In genomic region chr11:78147807-78148206, GRCh38 we compare ENCODE assay signal across 29 cellular contexts. TPM values are rescaled to one million over a fixed set of nuclear protein-coding genes. Genes with fewer than 3 reads are reported as not detected.
DNase-seq lines count a peak whose midpoint lies in the region; ATAC-seq and TF ChIP-seq lines count a peak whose summit lies in the region.
"Had no signal": no experiment of that assay in that cellular context is flagged by ENCODE, and none has a peak within 500 bp of the region (broad histone marks: within the 10 kb centered on the region; RNA-seq: fewer than 3 reads in every experiment).

No MANE protein-coding gene starts in this region.

- BruUV-seq in MCF 10A (replicated peaks; lab: Mats Ljungman, UMichigan) = no TSS peak

- no peak overlapping the region for H3K4me2 ChIP-seq in GM23338
- H3K4me2 ChIP-seq: KMS-11, neural progenitor cell, PC-9 had no signal

- ATAC-seq in GM23338 (no peak), HG02623 (IDR thresholded peaks at IDR 0.05; ENCODE audit: unreplicated experiment) (no peak)
- no peak for ATAC-seq in central memory CD8-positive, alpha-beta T cell (replicated peaks; ENCODE audit: extremely low read depth, poor library complexity, severe bottlenecking)
- ATAC-seq: activated naive CD8-positive, alpha-beta T cell treated with anti-CD3 and anti-CD28 coated beads, Interleukin-2, amount 50 U/mL, for 24 hours; activated T-cell treated with anti-CD3 and anti-CD28 coated beads, Interleukin-2, amount 50 U/mL, for 4 hours; gastrocnemius medialis; right lobe of liver; upper lobe of right lung had no signal

- H3K4me3 Mint-ChIP-seq in GM23338 = no peak overlapping the region
- no peak overlapping the region for H3K4me3 Mint-ChIP-seq in central memory CD8-positive, alpha-beta T cell
- no peak overlapping the region for H3K4me3 Mint-ChIP-seq in MCF 10A (ENCODE audit: unreplicated experiment)
- H3K4me3 Mint-ChIP-seq: activated CD4-positive, alpha-beta T cell treated with anti-CD3 and anti-CD28 coated beads, Interleukin-2, amount 10 ng/mL, durations not matched to agents 24 days and 14 days; activated naive CD8-positive, alpha-beta T cell treated with anti-CD3 and anti-CD28 coated beads, Interleukin-2, amount 50 U/mL, for 24 hours; activated T-cell treated with anti-CD3 and anti-CD28 coated beads, Interleukin-2, amount 50 U/mL, for 4 hours; dendritic cell treated with granulocyte-macrophage colony-stimulating factor and Interleukin-4, amounts not matched to agents 40 ng/mL and 50 ng/mL, for 4 days; endodermal cell; memory B cell; neural progenitor cell had no signal

- H4K20me1 ChIP-seq in GM23338 (replicated peaks; ENCODE audit: insufficient read depth) = no peaks in the 10 kb centered on the region

- peaks cover 11% of the 10 kb centered on the region for H3K36me3 Mint-ChIP-seq in GM23338 (ENCODE audit: low read depth)
- H3K36me3 Mint-ChIP-seq in central memory CD8-positive, alpha-beta T cell (ENCODE audit: insufficient read depth) = no peaks in the 10 kb centered on the region
- H3K36me3 Mint-ChIP-seq in MCF 10A (ENCODE audit: insufficient read depth, unreplicated experiment) = no peaks in the 10 kb centered on the region
- H3K36me3 Mint-ChIP-seq: memory B cell had no signal

- DNase-seq in GM23338 (ENCODE audit: low spot score) = no peak
- DNase-seq in NCI-H187 (lab: John Stamatoyannopoulos, UW) = peak; percentile 28 to 45
- DNase-seq in NCI-H2196 treated with DMSO at 0.1 percent for 48 hours (lab: John Stamatoyannopoulos, UW; ENCODE audit: unreplicated experiment) = peak; percentile 58
- DNase-seq in central memory CD8-positive, alpha-beta T cell (ENCODE audit: low spot score in 2 of 2) = no peak
- DNase-seq in MCF 10A (ENCODE audit: unreplicated experiment) = no peak
- DNase-seq in HuH-7.5 (ENCODE audit: low spot score) = no peak
- DNase-seq in SHP77 (lab: John Stamatoyannopoulos, UW) = no peak
- DNase-seq: ACHN; activated CD4-positive, alpha-beta T cell treated with anti-CD3 and anti-CD28 coated beads, Interleukin-2, amount 10 ng/mL, durations not matched to agents 24 days and 14 days; activated naive CD8-positive, alpha-beta T cell treated with anti-CD3 and anti-CD28 coated beads, Interleukin-2, amount 50 U/mL, for 24 hours; activated T-cell treated with anti-CD3 and anti-CD28 coated beads, Interleukin-2, amount 50 U/mL, for 4 hours; BE2C; central memory CD4-positive, alpha-beta T cell; endodermal cell; esophagus squamous epithelium; gastrocnemius medialis; NCI-H226; PC-9; posterior cingulate gyrus; right lobe of liver; Right ventricle myocardium superior; stimulated activated CD4-positive, alpha-beta T cell treated with anti-CD3 and anti-CD28 coated beads, Interleukin-2, amount 100 ng/mL, for 48 hours; upper lobe of right lung had no signal

- no peaks in the 10 kb centered on the region for H3K79me2 ChIP-seq in GM23338 (replicated peaks; ENCODE audit: insufficient read depth)

- no peak overlapping the region for H2AFZ ChIP-seq in GM23338
- H2AFZ ChIP-seq: neural progenitor cell, PC-9 had no signal

- H3K27me3 Mint-ChIP-seq in GM23338 (ENCODE audit: insufficient read depth, low read depth, poor library complexity) (peaks cover 3% of the 10 kb centered on the region), MCF 10A (ENCODE audit: insufficient read depth, unreplicated experiment) (no peaks in the 10 kb centered on the region)
- no peaks in the 10 kb centered on the region for H3K27me3 Mint-ChIP-seq in central memory CD8-positive, alpha-beta T cell
- H3K27me3 Mint-ChIP-seq: activated CD4-positive, alpha-beta T cell treated with anti-CD3 and anti-CD28 coated beads, Interleukin-2, amount 10 ng/mL, durations not matched to agents 24 days and 14 days; activated naive CD8-positive, alpha-beta T cell treated with anti-CD3 and anti-CD28 coated beads, Interleukin-2, amount 50 U/mL, for 24 hours; memory B cell had no signal

- 0 out of 2 replicates have a peak overlapping the region, but pooled peaks have one; percentile 50 for H3K27ac ChIP-seq in GM23338 (ENCODE audit: low read depth)
- H3K27ac ChIP-seq: gastrocnemius medialis, KMS-11, neural progenitor cell, PC-9, right lobe of liver, upper lobe of right lung, VCaP had no signal

- H3K9me3 Mint-ChIP-seq in GM23338 = no peaks in the 10 kb centered on the region
- no peaks in the 10 kb centered on the region for H3K9me3 Mint-ChIP-seq in central memory CD8-positive, alpha-beta T cell
- H3K9me3 Mint-ChIP-seq in MCF 10A (ENCODE audit: unreplicated experiment) = no peaks in the 10 kb centered on the region
- H3K9me3 Mint-ChIP-seq: activated CD4-positive, alpha-beta T cell treated with anti-CD3 and anti-CD28 coated beads, Interleukin-2, amount 10 ng/mL, durations not matched to agents 24 days and 14 days; activated naive CD8-positive, alpha-beta T cell treated with anti-CD3 and anti-CD28 coated beads, Interleukin-2, amount 50 U/mL, for 24 hours; activated T-cell treated with anti-CD3 and anti-CD28 coated beads, Interleukin-2, amount 50 U/mL, for 4 hours; dendritic cell treated with granulocyte-macrophage colony-stimulating factor and Interleukin-4, amounts not matched to agents 40 ng/mL and 50 ng/mL, for 4 days; endodermal cell; neural progenitor cell had no signal

- no peaks in the 10 kb centered on the region for H3K9me2 ChIP-seq in GM23338 (ENCODE audit: insufficient read depth)

- POLR2A ChIA-PET in MCF 10A (lab: Yijun Ruan, JAX) = interaction anchor here (0.6 kb wide), 3 partner anchors 34 to 391 kb away, joined by 3 to 4 read pairs (median 3); partner anchors contain the start of genes KCTD21 and USP35

- H3K36me3 ChIP-seq in GM23338 (ENCODE audit: insufficient read depth) = no peaks in the 10 kb centered on the region
- H3K36me3 ChIP-seq: BE2C, esophagus squamous epithelium, gastrocnemius medialis, neural progenitor cell, right lobe of liver, upper lobe of right lung had no signal

- no peak overlapping the region for H3K4me3 ChIP-seq in GM23338
- H3K4me3 ChIP-seq: esophagus squamous epithelium, gastrocnemius medialis, neural progenitor cell, PC-9, right lobe of liver, upper lobe of right lung had no signal

- H3K4me1 Mint-ChIP-seq in GM23338 (peaks cover 8% of the 10 kb centered on the region; the same call in 2 of the 3 replicates), MCF 10A (ENCODE audit: insufficient read depth, unreplicated experiment) (no peaks in the 10 kb centered on the region)
- no peaks in the 10 kb centered on the region for H3K4me1 Mint-ChIP-seq in central memory CD8-positive, alpha-beta T cell
- H3K4me1 Mint-ChIP-seq: endodermal cell, neural progenitor cell had no signal

- no peak overlapping the region for H3K27ac Mint-ChIP-seq in GM23338
- peak overlapping the region; percentile 24 for H3K27ac Mint-ChIP-seq in central memory CD8-positive, alpha-beta T cell (ENCODE audit: low read depth)
- no peak overlapping the region for H3K27ac Mint-ChIP-seq in MCF 10A (ENCODE audit: low read depth, unreplicated experiment)
- H3K27ac Mint-ChIP-seq: activated CD4-positive, alpha-beta T cell treated with anti-CD3 and anti-CD28 coated beads, Interleukin-2, amount 10 ng/mL, durations not matched to agents 24 days and 14 days; activated naive CD8-positive, alpha-beta T cell treated with anti-CD3 and anti-CD28 coated beads, Interleukin-2, amount 50 U/mL, for 24 hours; dendritic cell treated with granulocyte-macrophage colony-stimulating factor and Interleukin-4, amounts not matched to agents 40 ng/mL and 50 ng/mL, for 4 days; endodermal cell; memory B cell; neural progenitor cell had no signal

- intact Hi-C loops in MCF 10A (cut with micrococcal nuclease) = loop anchor here (5.0 kb wide), 1 partner anchor 284 kb away; no protein-coding TSS in a partner anchor

- TF ChIP-seq CTCF in GM23338 (conservative IDR thresholded peaks at IDR 0.05; ENCODE audit: low read depth in 2 of 2) (no peak), MCF 10A (IDR thresholded peaks at IDR 0.05; ENCODE audit: unreplicated experiment) (no peak)

- H3K4me1 ChIP-seq in GM23338 (ENCODE audit: insufficient read depth) = no peaks in the 10 kb centered on the region
- H3K4me1 ChIP-seq: neural progenitor cell, upper lobe of right lung had no signal

- no peaks in the 10 kb centered on the region for H3K27me3 ChIP-seq in GM23338 (ENCODE audit: insufficient read depth)
- H3K27me3 ChIP-seq: BE2C, esophagus squamous epithelium, gastrocnemius medialis, neural progenitor cell, right lobe of liver, upper lobe of right lung had no signal

- H3F3A ChIP-seq in GM23338 (replicated peaks; ENCODE audit: low read depth) = 0 out of 2 replicates have a peak, but pooled peaks cover 4% of the 10 kb centered on the region

- CTCF ChIA-PET in MCF 10A (lab: Yijun Ruan, JAX) = interaction anchor here (0.6 to 1.6 kb wide), 3 partner anchors 18 to 80 kb away, joined by 3 to 6 read pairs (median 3); no protein-coding TSS in a partner anchor

TF ChIP-seq in GM23338, 12 proteins besides CTCF, POLR2A, EP300 and RAD21 (continues in another document):
- no peak for TF ChIP-seq JUNB (IDR thresholded peaks at IDR 0.05; ENCODE audit: unreplicated experiment)
- no peak for TF ChIP-seq NANOG (IDR thresholded peaks at IDR 0.05; ENCODE audit: borderline replicate concordance)

RNA-seq across cellular contexts. Expression of gene ALG8, which starts 8.4 kb away (rescaled TPM):
- total RNA-seq in GM23338 (2014; rRNA removed; shearing (Covaris generic)) = 89.0 and 94.3 TPM in 2 replicates
- polyA plus RNA-seq in GM23338 (2016; fragmentation: Nextera tagmentation; extraction: Ambion mirVana) = 125 and 130 TPM in 2 replicates
- total RNA-seq in MCF 10A (2022) = 33.8 and 37.2 TPM in 2 replicates

RNA-seq across cellular contexts. Expression of gene KCTD21, which starts 40.6 kb away (rescaled TPM):
- 3.6 and 3.7 TPM in 2 replicates for total RNA-seq in GM23338 (2014; rRNA removed; shearing (Covaris generic))
- polyA plus RNA-seq in GM23338 (2016; fragmentation: Nextera tagmentation; extraction: Ambion mirVana) = 0.71 and 1.0 TPM in 2 replicates
- total RNA-seq in MCF 10A (2022) = 10.2 and 11.3 TPM in 2 replicates

RNA-seq across cellular contexts. Expression of gene USP35, which starts 40.9 kb away (rescaled TPM):
- 10.0 and 10.7 TPM in 2 replicates for total RNA-seq in GM23338 (2014; rRNA removed; shearing (Covaris generic))
- polyA plus RNA-seq in GM23338 (2016; fragmentation: Nextera tagmentation; extraction: Ambion mirVana) = 1.7 and 2.5 TPM in 2 replicates
- 6.7 and 10.3 TPM in 2 replicates for total RNA-seq in MCF 10A (2022)

Comparison
In these comparisons a context has a peak if more than half of its experiments do, and no peak if none do; other contexts are left out.
1. DNase-seq: peak in NCI-H187 (2 of 2) and NCI-H2196 treated with DMSO at 0.1 percent for 48 hours (single experiment); none in GM23338 (single experiment), central memory CD8-positive, alpha-beta T cell (0 of 2), MCF 10A (single experiment), HuH-7.5 (single experiment) and SHP77 (0 of 2).